Comparison of ENCODE assay signal across 16 cellular contexts in genomic region chr2:16102287-16102975, GRCh38.
A peak's percentile ranks its signal among the peaks of the same experiment; 100 is the strongest.
DNase-seq lines count a peak whose midpoint lies in the region; ATAC-seq and TF ChIP-seq lines count a peak whose summit lies in the region.
"Had no signal": no experiment of that assay in that cellular context is flagged by ENCODE, and none has a peak within 500 bp of the region (broad histone marks: within the 10 kb centered on the region; RNA-seq: fewer than 3 reads in every experiment).

No MANE protein-coding gene starts in this region.

- no peaks in the 10 kb centered on the region for H3K36me3 Mint-ChIP-seq in brain
- H3K36me3 Mint-ChIP-seq in activated CD4-positive, alpha-beta T cell treated with anti-CD3 and anti-CD28 coated beads, Interleukin-2, amount 10 ng/mL, durations not matched to agents 7 days and 5 days (ENCODE audit: low read depth) = no peaks in the 10 kb centered on the region
- H3K36me3 Mint-ChIP-seq: CD14-positive monocyte had no signal

- peaks cover 73% of the 10 kb centered on the region for H3K4me1 ChIP-seq in HUES6 (ENCODE audit: control insufficient read depth, insufficient read depth, low read length)
- H3K4me1 ChIP-seq in mucosa of rectum (ENCODE audit: control insufficient read depth in 2 of 2, insufficient read depth in 2 of 2, low read length in 2 of 2) = peaks cover 9 to 15% of the 10 kb centered on the region in 2 donors
- peaks cover 0 to 19% (median 13%) of the 10 kb centered on the region in 4 donors for H3K4me1 ChIP-seq in transverse colon
- H3K4me1 ChIP-seq: SJCRH30 had no signal

- H3K4me3 Mint-ChIP-seq in brain = no peak overlapping the region
- no peak overlapping the region for H3K4me3 Mint-ChIP-seq in activated CD4-positive, alpha-beta T cell treated with anti-CD3 and anti-CD28 coated beads, Interleukin-2, amount 10 ng/mL, durations not matched to agents 7 days and 5 days
- H3K4me3 Mint-ChIP-seq: CD14-positive monocyte had no signal

- no peak for ATAC-seq in GM19035 (IDR thresholded peaks at IDR 0.05; ENCODE audit: unreplicated experiment)

- DNase-seq in transverse colon (no peak), CD1c-positive myeloid dendritic cell (ENCODE audit: extremely low spot score) (no peak)
- no peak for DNase-seq in activated CD4-positive, alpha-beta T cell treated with anti-CD3 and anti-CD28 coated beads, Interleukin-2, amount 10 ng/mL, durations not matched to agents 7 days and 5 days
- DNase-seq: ACHN, DMS 273 treated with DMSO at 0.1 percent for 48 hours, GDM1, MV-4-11, NCI-H1694 treated with DMSO at 0.1 percent for 48 hours, NCI-H526, SJCRH30 had no signal

- POLR2A ChIA-PET in activated CD4-positive, alpha-beta T cell treated with anti-CD3 and anti-CD28 coated beads, Interleukin-2, amount 10 ng/mL, durations not matched to agents 7 days and 5 days (lab: Charles Lee) = no interaction called here

- H3K9me3 ChIP-seq in HUES6 (ENCODE audit: control insufficient read depth, insufficient read depth, low read depth, low read length) (no peaks in the 10 kb centered on the region), mucosa of rectum (ENCODE audit: control insufficient read depth in 2 of 2, low read length in 2 of 2) (no peaks in the 10 kb centered on the region), transverse colon (no peaks in the 10 kb centered on the region)
- H3K9me3 ChIP-seq: SJCRH30 had no signal

- H3K9me3 Mint-ChIP-seq in brain = no peaks in the 10 kb centered on the region
- H3K9me3 Mint-ChIP-seq in activated CD4-positive, alpha-beta T cell treated with anti-CD3 and anti-CD28 coated beads, Interleukin-2, amount 10 ng/mL, durations not matched to agents 7 days and 5 days = no peaks in the 10 kb centered on the region

- WGBS in transverse colon (ENCODE audit: low coverage in 1 of 2), 2 donors = 75% methylated on average over 14 of the region's 15 CpGs; no CpG with 5 or more reads in 1 of the 2 donors

- peak overlapping the region in 3 of 5 experiments; percentile 29 to 67 (median 44) for H3K27ac Mint-ChIP-seq in brain
- H3K27ac Mint-ChIP-seq in activated CD4-positive, alpha-beta T cell treated with anti-CD3 and anti-CD28 coated beads, Interleukin-2, amount 10 ng/mL, durations not matched to agents 7 days and 5 days = no peak overlapping the region

- CTCF ChIA-PET in activated CD4-positive, alpha-beta T cell treated with anti-CD3 and anti-CD28 coated beads, Interleukin-2, amount 10 ng/mL, durations not matched to agents 7 days and 5 days (lab: Charles Lee) = no interaction called here

- intact Hi-C loops in transverse colon (cut with DNase I; ENCODE audit: low total_unique reads) = no loop called here

- peaks cover 41% of the 10 kb centered on the region for H3K4me1 Mint-ChIP-seq in brain
- H3K4me1 Mint-ChIP-seq in activated CD4-positive, alpha-beta T cell treated with anti-CD3 and anti-CD28 coated beads, Interleukin-2, amount 10 ng/mL, durations not matched to agents 7 days and 5 days = no peaks in the 10 kb centered on the region
- H3K4me1 Mint-ChIP-seq: CD14-positive monocyte had no signal

- H3K27me3 ChIP-seq in HUES6 (ENCODE audit: control insufficient read depth, insufficient read depth, low read length) (no peaks in the 10 kb centered on the region), mucosa of rectum (ENCODE audit: control insufficient read depth in 2 of 2, insufficient read depth in 2 of 2, low read length in 2 of 2) (no peaks in the 10 kb centered on the region), transverse colon (no peaks in the 10 kb centered on the region)
- H3K27me3 ChIP-seq: SJCRH30 had no signal

- no peak for TF ChIP-seq POLR2A in transverse colon (IDR thresholded peaks at IDR 0.05)

- TF ChIP-seq EP300 in transverse colon (IDR thresholded peaks at IDR 0.05; ENCODE audit: low read depth) = no peak

- H3K4me3 ChIP-seq in HUES6 (ENCODE audit: low read depth, low read length) = no peak overlapping the region
- H3K4me3 ChIP-seq in mucosa of rectum (ENCODE audit: low read length in 2 of 2) = peak overlapping the region; percentile 13 to 15
- H3K4me3 ChIP-seq in transverse colon = no peak overlapping the region
- H3K4me3 ChIP-seq: SJCRH30 had no signal

- TF ChIP-seq CTCF in brain (conservative IDR thresholded peaks at IDR 0.05) (no peak), transverse colon (IDR thresholded peaks at IDR 0.05) (no peak)

- peaks cover 8% of the 10 kb centered on the region for H3K27me3 Mint-ChIP-seq in brain
- no peaks in the 10 kb centered on the region for H3K27me3 Mint-ChIP-seq in activated CD4-positive, alpha-beta T cell treated with anti-CD3 and anti-CD28 coated beads, Interleukin-2, amount 10 ng/mL, durations not matched to agents 7 days and 5 days

- in situ Hi-C loops in transverse colon (cut with MboI; ENCODE audit: low pct_ligation_motif_present in 1 of 4, low pct_unique_long_range_greater_than_20kb in 1 of 4, low sequenced_read_pairs in 3 of 4) = no loop called here

- H3K9ac ChIP-seq in HUES6 (ENCODE audit: low read length) (peak overlapping the region; percentile 66), mucosa of rectum (ENCODE audit: low read depth in 1 of 2, low read length in 2 of 2) (no peak overlapping the region)
- H3K9ac ChIP-seq: KMS-11 had no signal

- H3K27ac ChIP-seq in HUES6 (ENCODE audit: low read depth, low read length) (peak overlapping the region; percentile 82), mucosa of rectum (ENCODE audit: low read depth in 2 of 2, low read length in 2 of 2) (peak overlapping the region; percentile 56 to 61), transverse colon (peak overlapping the region; percentile 62 to 75 (median 64))
- H3K27ac ChIP-seq: KMS-11, SJCRH30 had no signal

- H3K36me3 ChIP-seq in HUES6 (ENCODE audit: control insufficient read depth, insufficient read depth, low read length) = no peaks in the 10 kb centered on the region
- H3K36me3 ChIP-seq in mucosa of rectum (ENCODE audit: control insufficient read depth in 2 of 2, insufficient read depth in 2 of 2, low read length in 2 of 2) = no peaks in the 10 kb centered on the region
- no peaks in the 10 kb centered on the region for H3K36me3 ChIP-seq in transverse colon
- H3K36me3 ChIP-seq: SJCRH30 had no signal

Comparison
In these comparisons a context has a peak if more than half of its experiments do, and no peak if none do; other contexts are left out.
1. H3K4me3 ChIP-seq: peak in mucosa of rectum (2 of 2); none in HUES6 (single experiment) and transverse colon (0 of 4).
2. Peak in every context shown above with its lines, with median percentiles within 50 percentile points of each other: H3K27ac ChIP-seq.